Comparison of ENCODE assay signal across 8 cellular contexts in the genomic region with DNA sequence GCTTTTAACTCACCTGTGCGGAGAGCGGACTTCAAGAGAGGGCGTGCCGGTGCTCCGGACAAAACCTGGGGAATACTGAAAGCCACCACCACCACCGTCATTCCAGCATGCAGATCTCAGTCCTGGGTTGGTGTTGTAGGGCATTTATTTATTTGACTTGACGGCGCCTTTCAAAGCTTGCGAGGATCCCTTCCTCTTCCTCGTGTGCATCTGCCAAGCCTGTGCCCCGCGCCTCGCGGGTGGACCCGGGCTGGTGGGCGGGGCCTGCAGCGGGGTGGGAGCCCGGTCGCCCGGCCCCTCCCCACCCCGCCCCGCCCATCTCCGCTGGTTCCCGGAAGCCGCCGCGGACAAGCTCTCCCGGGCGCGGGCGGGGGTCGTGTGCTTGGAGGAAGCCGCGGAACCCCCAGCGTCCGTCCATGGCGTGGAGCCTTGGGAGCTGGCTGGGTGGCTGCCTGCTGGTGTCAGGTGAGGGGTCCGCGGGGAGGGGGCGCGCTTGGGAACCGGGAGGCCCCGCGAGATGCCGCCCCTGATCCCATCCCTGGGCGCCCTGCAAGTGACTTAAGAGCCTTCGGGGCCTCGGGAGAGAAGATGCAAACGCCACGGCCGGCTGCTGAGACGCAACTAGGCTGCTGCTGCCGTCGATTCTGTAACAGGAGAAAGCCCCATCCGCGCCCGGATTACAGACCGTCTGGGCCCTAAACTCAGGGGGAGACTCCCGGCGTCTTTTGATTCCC. TPM values are rescaled to one million over a fixed set of nuclear protein-coding genes. Genes with fewer than 3 reads are reported as not detected.
A peak's percentile ranks its signal among the peaks of the same experiment; 100 is the strongest.
DNase-seq lines count a peak whose midpoint lies in the region; ATAC-seq, FAIRE-seq and TF ChIP-seq lines count a peak whose summit lies in the region.

A gene (plus strand): TSS at position 318 of the 734 bp plus-strand sequence. CDS start 99 bp downstream, at position 417.

- FAIRE-seq in bronchial epithelial cell (lab: Jason Lieb, UNC), result no peak

- peak within 1 kb of the TSS; percentile 86 for H3K4me3 ChIP-seq in bronchial epithelial cell (ENCODE audit: low read depth, low read length)

- H3K27ac Mint-ChIP-seq in activated B cell treated with CpG ODN at 0.5 μM for 24 hours, result peak within 1 kb of the TSS; percentile 95

- H3K27me3 ChIP-seq in bronchial epithelial cell (ENCODE audit: control insufficient read depth, insufficient read depth, low read length), result no peaks in the 10 kb centered on the region

- H3K4me1 Mint-ChIP-seq in activated B cell treated with CpG ODN at 0.5 μM for 24 hours, result peaks cover 66% of the 10 kb centered on the region

- CTCF ChIA-PET in activated B cell treated with CpG ODN at 0.5 μM for 24 hours (lab: Charles Lee), result interaction anchor here (0.8 to 3.0 kb wide), 7 partner anchors 9 to 179 kb away, joined by 3 to 21 read pairs (median 6); a partner anchor contains a TSS

- intact Hi-C loops in activated B cell treated with CpG ODN at 0.5 μM for 24 hours (cut with micrococcal nuclease), result loop anchor here (1.0 to 5.0 kb wide), 6 partner anchors 28 to 376 kb away; a partner anchor contains a TSS

- peak; percentile 60 for ATAC-seq in HG02885 (IDR thresholded peaks at IDR 0.05; ENCODE audit: poor library complexity, unreplicated experiment)
- peak; percentile 74 for ATAC-seq in activated B cell treated with CpG ODN at 0.5 μM for 24 hours (ENCODE audit: low read depth)
- no peak for ATAC-seq in GM21786 (IDR thresholded peaks at IDR 0.05; ENCODE audit: unreplicated experiment)

- TF ChIP-seq CTCF in GM13977 (IDR thresholded peaks at IDR 0.05; ENCODE audit: extremely low read depth, insufficient read depth, missing control alignments) (no peak), activated B cell treated with CpG ODN at 0.5 μM for 24 hours (IDR thresholded peaks at IDR 0.05) (no peak), bronchial epithelial cell (IDR thresholded peaks at IDR 0.05; ENCODE audit: insufficient read depth, low read length, severe bottlenecking) (no peak)

- no peaks in the 10 kb centered on the region for H3K9me3 Mint-ChIP-seq in activated B cell treated with CpG ODN at 0.5 μM for 24 hours

- H3K4me3 Mint-ChIP-seq in activated B cell treated with CpG ODN at 0.5 μM for 24 hours, result peak within 1 kb of the TSS; percentile 92

- H3K36me3 ChIP-seq in bronchial epithelial cell (ENCODE audit: control insufficient read depth, insufficient read depth, low read length), result no peaks in the 10 kb centered on the region

- in situ Hi-C loops in GM13977 (cut with MboI; ENCODE audit: low pct_unique_long_range_greater_than_20kb, low sequenced_read_pairs, unreplicated experiment), result no loop called here

- peak; percentile 86 for DNase-seq in GM13977 (ENCODE audit: low spot score)
- peak; percentile 23 for DNase-seq in NCI-H226
- peak; percentile 71 for DNase-seq in activated B cell treated with CpG ODN at 0.5 μM for 24 hours
- peak; percentile 43 for DNase-seq in bronchial epithelial cell (ENCODE audit: low read depth)
- peak; percentile 45 for DNase-seq in inferior parietal cortex (ENCODE audit: extremely low spot score)
- DNase-seq in stimulated activated CD4-positive, alpha-beta T cell treated with anti-CD3 and anti-CD28 coated beads, Interleukin-12 subunit alpha, Interleukin-12 subunit beta, amount 100 ng/mL, for 24 hours (ENCODE audit: low read depth in 2 of 2), result peak; percentile 41 to 67

- peaks cover 55% of the 10 kb centered on the region for H3K36me3 Mint-ChIP-seq in activated B cell treated with CpG ODN at 0.5 μM for 24 hours (ENCODE audit: low read depth)

- no peaks in the 10 kb centered on the region for H3K27me3 Mint-ChIP-seq in activated B cell treated with CpG ODN at 0.5 μM for 24 hours

- POLR2A ChIA-PET in activated B cell treated with CpG ODN at 0.5 μM for 24 hours (lab: Charles Lee), result interaction anchor here (0.8 to 5.6 kb wide), 34 partner anchors 9 to 277 kb away, joined by 3 to 51 read pairs (median 6); a partner anchor contains a TSS

RNA-seq across cellular contexts. Expression of the gene that starts here (rescaled TPM):
- total RNA-seq in activated B cell treated with CpG ODN at 0.5 μM for 24 hours (36.7 and 37.9 TPM in 2 replicates), bronchial epithelial cell (31.1 and 41.5 TPM in 2 replicates)

Comparison
In these comparisons a context has a peak if more than half of its experiments do, and no peak if none do; other contexts are left out.
1. DNase-seq: peak in every context shown above with its lines; median percentile 86 in GM13977; 71 in activated B cell treated with CpG ODN at 0.5 μM for 24 hours; 54 in stimulated activated CD4-positive, alpha-beta T cell treated with anti-CD3 and anti-CD28 coated beads, Interleukin-12 subunit alpha, Interleukin-12 subunit beta, amount 100 ng/mL, for 24 hours; 45 in inferior parietal cortex; 43 in bronchial epithelial cell; 23 in NCI-H226.